23 cellular contexts compared by ENCODE assay signal in genomic region chr12:2631613-2632350, GRCh38.
DNase-seq lines count a peak whose midpoint lies in the region; ATAC-seq, FAIRE-seq and TF ChIP-seq lines count a peak whose summit lies in the region.
"Had no signal": no experiment of that assay in that cellular context is flagged by ENCODE, and none has a peak within 500 bp of the region (broad histone marks: within the 10 kb centered on the region; RNA-seq: fewer than 3 reads in every experiment).

No MANE protein-coding gene starts in this region.

- H3K27ac ChIP-seq in cingulate gyrus (ENCODE audit: low read depth, low read length) (peak overlapping the region; percentile 83), right cardiac atrium (ENCODE audit: low read length) (peak overlapping the region; percentile 26), testis (peak overlapping the region in 1 of 2 donors; percentile 48)
- H3K27ac ChIP-seq: brain microvascular endothelial cell had no signal

- no peak overlapping the region for H3K4me3 ChIP-seq in right cardiac atrium (ENCODE audit: low read length)
- H3K4me3 ChIP-seq in testis = no peak overlapping the region
- H3K4me3 ChIP-seq: stomach had no signal

- ATAC-seq in right cardiac atrium = peak; percentile 46 to 75

- TF ChIP-seq POLR2A in testis (IDR thresholded peaks at IDR 0.05) = no peak

- TF ChIP-seq CTCF in testis (IDR thresholded peaks at IDR 0.05) = no peak

- WGBS in right cardiac atrium = 62% methylated on average over 16 of the region's 16 CpGs
- 54 to 58% methylated on average over 16 of the region's 16 CpGs for WGBS in testis, 2 donors

- H3K4me1 ChIP-seq in right cardiac atrium (ENCODE audit: control insufficient read depth, insufficient read depth, low read length) (no peaks in the 10 kb centered on the region), testis (no peaks in the 10 kb centered on the region)

- intact Hi-C loops in right cardiac atrium (cut with DNase I) (no loop called here), posterior vena cava (cut with DNase I) (no loop called here), testis (cut with DNase I; ENCODE audit: low total_unique reads) (no loop called here)

- FAIRE-seq in urothelium cell line (lab: Jason Lieb, UNC) = peak; percentile 62
- FAIRE-seq: endothelial cell of umbilical vein had no signal

- H3K27me3 ChIP-seq in right cardiac atrium (ENCODE audit: control insufficient read depth, insufficient read depth) (no peaks in the 10 kb centered on the region), testis (no peaks in the 10 kb centered on the region)

- no peaks in the 10 kb centered on the region for H3K36me3 ChIP-seq in testis (ENCODE audit: low read depth, missing control alignments)
- H3K36me3 ChIP-seq: brain microvascular endothelial cell had no signal

- DNase-seq in right cardiac atrium (peak in 1 of 3 donors; percentile 43), posterior vena cava (ENCODE audit: low spot score) (peak; percentile 24), urothelium cell line (ENCODE audit: low spot score) (no peak), NCI-H2227 (lab: John Stamatoyannopoulos, UW; ENCODE audit: unreplicated experiment) (no peak), HCEC 1CT (no peak), testis (no peak)
- DNase-seq: activated B cell treated with CpG ODN at 0.5 μM for 24 hours; activated CD4-positive, alpha-beta T cell treated with anti-CD3 and anti-CD28 coated beads, Interleukin-2, amount 50 U/mL, for 4 hours; activated effector memory CD4-positive, alpha-beta T cell treated with Interleukin-2 at 50 U/mL for 16 hours; activated naive CD8-positive, alpha-beta T cell treated with anti-CD3 and anti-CD28 coated beads, Interleukin-2, amount 10 ng/mL, durations not matched to agents 7 days and 5 days; brain microvascular endothelial cell; CD4-positive, CD25-positive, alpha-beta regulatory T cell; dermis blood vessel endothelial cell; GDM1; H9; KG1; NCI-H748 treated with DMSO at 0.1 percent for 48 hours; occipital lobe; stimulated activated CD4-positive, alpha-beta T cell treated with anti-CD3 and anti-CD28 coated beads, Interleukin-15, amount 100 ng/mL, for 24 hours; stomach; T1000 had no signal

- no peaks in the 10 kb centered on the region for H3K9me3 ChIP-seq in right cardiac atrium (ENCODE audit: control insufficient read depth, low read length)
- H3K9me3 ChIP-seq in testis = no peaks in the 10 kb centered on the region
- H3K9me3 ChIP-seq: stomach had no signal
